13 cellular contexts compared by ENCODE assay signal in the genomic region with DNA sequence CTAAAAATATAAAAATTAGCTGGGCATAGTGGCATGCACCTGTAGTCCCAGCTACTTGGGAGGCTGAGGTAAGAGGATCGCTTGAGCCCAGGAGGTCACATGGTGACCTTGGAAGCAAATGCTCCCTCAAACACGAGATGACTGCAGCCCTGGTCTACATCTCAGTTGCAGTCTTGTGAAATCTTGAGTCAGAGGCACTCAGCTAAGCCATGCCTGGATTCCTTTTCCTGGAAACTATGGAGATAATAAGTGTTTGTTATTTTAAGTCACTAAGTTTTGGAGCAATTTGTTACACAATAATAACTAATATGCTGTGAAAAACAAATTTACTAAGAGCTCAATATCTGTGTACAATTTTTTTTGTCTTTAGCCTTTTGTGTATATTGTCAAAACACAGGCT.
A peak's percentile ranks its signal among the peaks of the same experiment; 100 is the strongest.
DNase-seq lines count a peak whose midpoint lies in the region; ATAC-seq, FAIRE-seq and TF ChIP-seq lines count a peak whose summit lies in the region.
"Had no signal": no experiment of that assay in that cellular context is flagged by ENCODE, and none has a peak within 500 bp of the region (broad histone marks: within the 10 kb centered on the region; RNA-seq: fewer than 3 reads in every experiment).

No MANE protein-coding gene starts in this region.

- H3K9me3 Mint-ChIP-seq in CD8-positive, alpha-beta T cell, result no peaks in the 10 kb centered on the region
- H3K9me3 Mint-ChIP-seq: brain had no signal

- ATAC-seq in HG03457 (IDR thresholded peaks at IDR 0.05; ENCODE audit: unreplicated experiment), result no peak
- ATAC-seq in CD8-positive, alpha-beta T cell, result no peak

- H3K27ac ChIP-seq in AG04450 (ENCODE audit: low read depth, low read length) (no peak overlapping the region), endothelial cell of umbilical vein (ENCODE audit: insufficient read depth, low read depth, low read length) (no peak overlapping the region), mesendoderm (ENCODE audit: low read depth, low read length) (no peak overlapping the region)
- no peak overlapping the region for H3K27ac ChIP-seq in CD8-positive, alpha-beta T cell (ENCODE audit: low read depth, low read length)
- H3K27ac ChIP-seq: C4-2B had no signal

- H3K27me3 ChIP-seq in AG04450 (ENCODE audit: control insufficient read depth, insufficient read depth, low read length) (no peaks in the 10 kb centered on the region), endothelial cell of umbilical vein (ENCODE audit: control insufficient read depth in 2 of 2, insufficient read depth in 2 of 2, low read length in 2 of 2) (no peaks in the 10 kb centered on the region), mesendoderm (ENCODE audit: insufficient read depth, low read length, poor library complexity) (no peaks in the 10 kb centered on the region)
- no peaks in the 10 kb centered on the region for H3K27me3 ChIP-seq in CD8-positive, alpha-beta T cell (ENCODE audit: insufficient read depth, low read length)

- no peak overlapping the region for H2AK5ac ChIP-seq in mesendoderm (ENCODE audit: low read length)

- H3K4ac ChIP-seq in mesendoderm (ENCODE audit: low read depth, low read length), result no peak overlapping the region

- no peak overlapping the region for H2BK120ac ChIP-seq in mesendoderm (ENCODE audit: low read depth, low read length)

- peaks cover 7% of the 10 kb centered on the region for H3K4me1 Mint-ChIP-seq in CD8-positive, alpha-beta T cell (ENCODE audit: low read depth)

- H3K18ac ChIP-seq in mesendoderm (ENCODE audit: low read length), result no peak overlapping the region

- no peak overlapping the region for H3K9ac ChIP-seq in endothelial cell of umbilical vein (replicated peaks; ENCODE audit: extremely low read depth, insufficient read depth, low read length)
- no peak overlapping the region for H3K9ac ChIP-seq in mesendoderm (ENCODE audit: low read length)

- H3K27me3 Mint-ChIP-seq in CD8-positive, alpha-beta T cell (ENCODE audit: low read depth), result no peaks in the 10 kb centered on the region
- H3K27me3 Mint-ChIP-seq: brain had no signal

- H3K36me3 Mint-ChIP-seq in CD8-positive, alpha-beta T cell, result no peaks in the 10 kb centered on the region
- H3K36me3 Mint-ChIP-seq: brain had no signal

- H3K79me1 ChIP-seq in mesendoderm (ENCODE audit: low read length), result no peaks in the 10 kb centered on the region

- H4K5ac ChIP-seq in mesendoderm (ENCODE audit: low read length), result no peak overlapping the region

- BruUV-seq in endothelial cell of umbilical vein (replicated peaks; lab: Mats Ljungman, UMichigan), result no TSS peak

- TF ChIP-seq CTCF in AG04450 (IDR thresholded peaks at IDR 0.05; ENCODE audit: low read depth, low read length), result no peak
- TF ChIP-seq CTCF in endothelial cell of umbilical vein (IDR thresholded peaks at IDR 0.05; ENCODE audit: extremely low read depth in 1 of 2, insufficient read depth in 1 of 2, low read depth in 1 of 2, low read length in 2 of 2), result no peak
- no peak for TF ChIP-seq CTCF in CD8-positive, alpha-beta T cell (IDR thresholded peaks at IDR 0.05)

- no peak for FAIRE-seq in endothelial cell of umbilical vein (lab: Jason Lieb, UNC)

- no peak overlapping the region for H2AFZ ChIP-seq in endothelial cell of umbilical vein (ENCODE audit: low read depth, low read length)

- H3K4me2 ChIP-seq in endothelial cell of umbilical vein (ENCODE audit: insufficient read depth, low read length), result no peak overlapping the region
- no peak overlapping the region for H3K4me2 ChIP-seq in mesendoderm (ENCODE audit: low read length)

- no peak overlapping the region for H2BK5ac ChIP-seq in mesendoderm (ENCODE audit: low read length)

- H3K4me3 ChIP-seq in AG04450 (ENCODE audit: low read depth, low read length) (no peak overlapping the region), endothelial cell of umbilical vein (replicated peaks in 1 of 3; ENCODE audit: insufficient read depth in 1 of 3, low read depth in 1 of 3, low read length in 3 of 3) (no peak overlapping the region), mesendoderm (ENCODE audit: low read length) (no peak overlapping the region)
- H3K4me3 ChIP-seq in CD8-positive, alpha-beta T cell (ENCODE audit: low read depth, low read length), result no peak overlapping the region

- H3K36me3 ChIP-seq in endothelial cell of umbilical vein (ENCODE audit: control insufficient read depth in 2 of 2, extremely low read depth in 1 of 2, insufficient read depth in 2 of 2, low read length in 2 of 2) (no peaks in the 10 kb centered on the region), mesendoderm (ENCODE audit: control insufficient read depth, insufficient read depth, low read length) (no peaks in the 10 kb centered on the region)
- H3K36me3 ChIP-seq in CD8-positive, alpha-beta T cell (ENCODE audit: insufficient read depth, low read length), result no peaks in the 10 kb centered on the region

- H3K9me1 ChIP-seq in endothelial cell of umbilical vein (replicated peaks; ENCODE audit: control insufficient read depth, extremely low read depth, insufficient read depth, low read length), result no peaks in the 10 kb centered on the region

- H3K79me2 ChIP-seq in endothelial cell of umbilical vein (ENCODE audit: control insufficient read depth, insufficient read depth, low read length), result no peaks in the 10 kb centered on the region
- H3K79me2 ChIP-seq in mesendoderm (ENCODE audit: control insufficient read depth, insufficient read depth, low read length), result no peaks in the 10 kb centered on the region

- no peak overlapping the region for H3K27ac Mint-ChIP-seq in CD8-positive, alpha-beta T cell
- H3K27ac Mint-ChIP-seq: brain had no signal

- H3K56ac ChIP-seq in mesendoderm (ENCODE audit: low read length), result no peak overlapping the region

- H2BK15ac ChIP-seq in mesendoderm (replicated peaks; ENCODE audit: low read depth), result no peak overlapping the region

- no peak overlapping the region for H3K4me3 Mint-ChIP-seq in CD8-positive, alpha-beta T cell
- H3K4me3 Mint-ChIP-seq: brain had no signal

- POLR2A ChIA-PET in AG04450 (lab: Yijun Ruan, JAX), result interaction anchor here (0.9 kb wide), 1 partner anchor 39 kb away, joined by 3 read pairs; no protein-coding TSS in a partner anchor
- POLR2A ChIA-PET in endothelial cell of umbilical vein (lab: Charles Lee), result no interaction called here
- POLR2A ChIA-PET in CD8-positive, alpha-beta T cell (lab: Charles Lee), result interaction anchor here (0.7 kb wide), 1 partner anchor 36 kb away, joined by 3 read pairs; no protein-coding TSS in a partner anchor

- CTCF ChIA-PET in AG04450 (lab: Charles Lee), result interaction anchor here (0.6 kb wide), 1 partner anchor 477 kb away, joined by 5 read pairs; no protein-coding TSS in a partner anchor
- CTCF ChIA-PET in endothelial cell of umbilical vein (lab: Charles Lee), result interaction anchor here (1.3 to 1.4 kb wide), 2 partner anchors 14 to 39 kb away, joined by 3 read pairs; no protein-coding TSS in a partner anchor
- CTCF ChIA-PET in CD8-positive, alpha-beta T cell (lab: Charles Lee), result no interaction called here

- intact Hi-C loops in endothelial cell of umbilical vein (cut with micrococcal nuclease), result no loop called here
- intact Hi-C loops in CD8-positive, alpha-beta T cell (cut with DNase I, micrococcal nuclease), result no loop called here

- H3K9me3 ChIP-seq in AG04450 (ENCODE audit: control insufficient read depth, insufficient read depth, low read length) (no peaks in the 10 kb centered on the region), endothelial cell of umbilical vein (replicated peaks; ENCODE audit: control insufficient read depth, insufficient read depth, low read length) (no peaks in the 10 kb centered on the region)
- H3K9me3 ChIP-seq in CD8-positive, alpha-beta T cell (ENCODE audit: low read length), result no peaks in the 10 kb centered on the region

- H4K20me1 ChIP-seq in endothelial cell of umbilical vein (replicated peaks; ENCODE audit: control insufficient read depth, extremely low read depth, insufficient read depth, low read length), result no peaks in the 10 kb centered on the region

- no peak overlapping the region for H4K8ac ChIP-seq in mesendoderm (ENCODE audit: low read depth, low read length)

- no peak for TF ChIP-seq POLR2A in endothelial cell of umbilical vein (IDR thresholded peaks at IDR 0.05; ENCODE audit: low read depth, low read length)

- H3K23ac ChIP-seq in mesendoderm (ENCODE audit: low read length), result no peak overlapping the region

- dilution Hi-C loops in endothelial cell of umbilical vein (cut with MboI; ENCODE audit: extremely low pct_ligation_motif_present, low sequenced_read_pairs), result no loop called here

- DNase-seq in AG04450 (ENCODE audit: low read depth, low spot score), result peak; percentile 57
- peak; percentile 40 for DNase-seq in M059J (ENCODE audit: low read depth)
- DNase-seq in endothelial cell of umbilical vein (ENCODE audit: low read depth, low spot score), result peak; percentile 20
- peak; percentile 33 for DNase-seq in mesendoderm
- DNase-seq in NCI-H1105 treated with DMSO at 0.1 percent for 48 hours (lab: John Stamatoyannopoulos, UW), result no peak
- DNase-seq in stimulated activated CD4-positive, alpha-beta T cell treated with anti-CD3 and anti-CD28 coated beads, Interleukin-1b, Interleukin-23, amount 100 ng/mL, for 48 hours, result no peak
- no peak for DNase-seq in CD8-positive, alpha-beta T cell
- DNase-seq: activated CD8-positive, alpha-beta memory T cell treated with anti-CD3 and anti-CD28 coated beads, Interleukin-2, amount 50 U/mL, for 4 hours; NCI-H2029 treated with DMSO at 0.1 percent for 48 hours; T1000 had no signal

- no CpG with 5 or more reads among the region's 2 CpGs for WGBS in mesendoderm (ENCODE audit: extremely low coverage, insufficient coverage, low lambda C conversion rate)

- H3K4me1 ChIP-seq in endothelial cell of umbilical vein (ENCODE audit: control insufficient read depth, extremely low read depth, insufficient read depth, low read length) (peaks cover 3% of the 10 kb centered on the region), mesendoderm (ENCODE audit: control insufficient read depth, low read depth, low read length) (no peaks in the 10 kb centered on the region)
- no peaks in the 10 kb centered on the region for H3K4me1 ChIP-seq in CD8-positive, alpha-beta T cell (ENCODE audit: insufficient read depth, low read length)

TF ChIP-seq in endothelial cell of umbilical vein, 7 proteins besides CTCF, POLR2A, EP300 and RAD21:
- TF ChIP-seq MYC (IDR thresholded peaks at IDR 0.05; ENCODE audit: low read depth, low read length) (no peak), POLR2AphosphoS5 (IDR thresholded peaks at IDR 0.05; ENCODE audit: insufficient read depth, low read depth, low read length) (no peak), FOS (IDR thresholded peaks at IDR 0.05; ENCODE audit: borderline replicate concordance, insufficient read depth, low read length) (no peak), GATA2 (IDR thresholded peaks at IDR 0.05; ENCODE audit: insufficient read depth, insufficient read length, low read depth, low read length) (no peak), MAX (IDR thresholded peaks at IDR 0.05; ENCODE audit: insufficient read depth, insufficient read length) (no peak), EZH2 (IDR thresholded peaks at IDR 0.05; ENCODE audit: borderline replicate concordance, low read depth, low read length, severe bottlenecking) (no peak), JUN (IDR thresholded peaks at IDR 0.05; ENCODE audit: borderline replicate concordance, insufficient read depth, insufficient read length, low read depth) (no peak)
TF ChIP-seq in endothelial cell of umbilical vein: peak in this region for 0.

Comparison
In these comparisons a context has a peak if more than half of its experiments do, and no peak if none do; other contexts are left out.
1. DNase-seq: peak in AG04450 (single experiment), M059J (single experiment), endothelial cell of umbilical vein (single experiment) and mesendoderm (single experiment); none in NCI-H1105 treated with DMSO at 0.1 percent for 48 hours (single experiment), stimulated activated CD4-positive, alpha-beta T cell treated with anti-CD3 and anti-CD28 coated beads, Interleukin-1b, Interleukin-23, amount 100 ng/mL, for 48 hours (single experiment) and CD8-positive, alpha-beta T cell (0 of 7).